Comparison of ENCODE assay signal across 8 cellular contexts in the genomic region with DNA sequence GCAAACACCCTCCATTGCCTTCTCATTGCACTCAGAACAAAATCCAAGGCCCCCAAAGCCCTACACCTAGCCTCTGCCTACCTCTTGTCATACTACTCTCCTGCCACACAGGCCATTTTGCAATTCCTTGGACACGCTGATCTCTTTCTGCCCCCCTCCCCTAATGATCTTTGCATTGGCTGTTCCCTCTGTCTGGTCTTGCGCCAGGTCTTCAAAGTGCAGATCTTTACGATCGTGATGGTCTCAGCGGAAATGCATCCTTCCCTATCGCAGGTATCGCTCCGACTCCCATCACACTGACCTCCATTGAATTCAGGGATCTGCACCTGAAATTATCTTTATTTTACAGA. TPM values are rescaled to one million over a fixed set of nuclear protein-coding genes. Genes with fewer than 3 reads are reported as not detected.
A peak's percentile ranks its signal among the peaks of the same experiment; 100 is the strongest.
DNase-seq lines count a peak whose midpoint lies in the region; ATAC-seq and TF ChIP-seq lines count a peak whose summit lies in the region.

No MANE protein-coding gene starts in this region.

- H3K4me3 ChIP-seq in BJ (ENCODE audit: low read depth, low read length) (peak overlapping the region; percentile 94), LNCaP clone FGC (ENCODE audit: low read depth, low read length) (peak overlapping the region; percentile 78), colonic mucosa (peak overlapping the region; percentile 87)

- TF ChIP-seq CTCF in BJ (IDR thresholded peaks at IDR 0.05; ENCODE audit: insufficient read depth, low read depth, low read length) (no peak), LNCaP clone FGC (IDR thresholded peaks at IDR 0.05; ENCODE audit: control insufficient read depth, extremely low read depth, insufficient read depth) (no peak), colonic mucosa (IDR thresholded peaks at IDR 0.05) (no peak)

- H3K27me3 ChIP-seq in BJ (ENCODE audit: control insufficient read depth, insufficient read depth, low read length) (no peaks in the 10 kb centered on the region), colonic mucosa (no peaks in the 10 kb centered on the region)

- ATAC-seq in natural killer cell treated with Interleukin-12 subunit alpha and Interleukin-12 subunit beta and Interleukin-15 and Interleukin-18, amount 100 ng/mL, for 72 hours: no peak
- ATAC-seq in GM21390 (IDR thresholded peaks at IDR 0.05; ENCODE audit: unreplicated experiment): no peak
- ATAC-seq in HG02571 (IDR thresholded peaks at IDR 0.05; ENCODE audit: unreplicated experiment): no peak

- H3K9ac ChIP-seq in colonic mucosa (ENCODE audit: low read depth in 2 of 2, low read length in 2 of 2): peak overlapping the region; percentile 74 to 83

- CTCF ChIA-PET in BJ (lab: Yijun Ruan, JAX): interaction anchor here (1.1 to 2.5 kb wide), 6 partner anchors 13 to 182 kb away, joined by 3 to 29 read pairs (median 4); a partner anchor contains a TSS

- H3K27ac Mint-ChIP-seq in natural killer cell treated with Interleukin-12 subunit alpha and Interleukin-12 subunit beta and Interleukin-15 and Interleukin-18, amount 100 ng/mL, for 72 hours: peak overlapping the region; percentile 61 to 83

- H3K4me3 Mint-ChIP-seq in natural killer cell treated with Interleukin-12 subunit alpha and Interleukin-12 subunit beta and Interleukin-15 and Interleukin-18, amount 100 ng/mL, for 72 hours: peak overlapping the region; percentile 90

- no peaks in the 10 kb centered on the region for H3K36me3 ChIP-seq in BJ (ENCODE audit: control insufficient read depth, insufficient read depth, low read length)
- no peaks in the 10 kb centered on the region for H3K36me3 ChIP-seq in colonic mucosa

- no peaks in the 10 kb centered on the region for H3K9me3 Mint-ChIP-seq in natural killer cell treated with Interleukin-12 subunit alpha and Interleukin-12 subunit beta and Interleukin-15 and Interleukin-18, amount 100 ng/mL, for 72 hours

- no peak overlapping the region for H3K27ac ChIP-seq in colonic mucosa

- H3K9me3 ChIP-seq in colonic mucosa: no peaks in the 10 kb centered on the region

- POLR2A ChIA-PET in BJ (lab: Charles Lee): no interaction called here

- no peaks in the 10 kb centered on the region for H3K36me3 Mint-ChIP-seq in natural killer cell treated with Interleukin-12 subunit alpha and Interleukin-12 subunit beta and Interleukin-15 and Interleukin-18, amount 100 ng/mL, for 72 hours

- intact Hi-C loops in colonic mucosa (cut with DNase I): loop anchor here (10.0 kb wide), 1 partner anchor 288 kb away; a partner anchor contains a TSS

- H3K27me3 Mint-ChIP-seq in natural killer cell treated with Interleukin-12 subunit alpha and Interleukin-12 subunit beta and Interleukin-15 and Interleukin-18, amount 100 ng/mL, for 72 hours: no peaks in the 10 kb centered on the region

- DNase-seq in BJ (ENCODE audit: low read depth) (no peak), LNCaP clone FGC (ENCODE audit: low read depth) (no peak), colonic mucosa (no peak), NCI-H2029 (lab: John Stamatoyannopoulos, UW) (no peak), activated gamma-delta T cell treated with Interleukin-2 at 50 U/mL for 16 hours (no peak)
- DNase-seq in natural killer cell treated with Interleukin-12 subunit alpha and Interleukin-12 subunit beta and Interleukin-15 and Interleukin-18, amount 100 ng/mL, for 72 hours (ENCODE audit: low spot score): no peak

- H3K4me1 Mint-ChIP-seq in natural killer cell treated with Interleukin-12 subunit alpha and Interleukin-12 subunit beta and Interleukin-15 and Interleukin-18, amount 100 ng/mL, for 72 hours (ENCODE audit: low read depth in 2 of 2): peaks cover 25 to 26% of the 10 kb centered on the region in 2 donors

- H3K4me1 ChIP-seq in colonic mucosa: peaks cover 15% of the 10 kb centered on the region

RNA-seq across cellular contexts. Expression of a gene that starts 0.8 kb away (rescaled TPM):
- 7.3 and 11.6 TPM in 2 replicates for polyA plus RNA-seq in BJ (2011; rRNA removed)
- polyA minus RNA-seq in BJ (2011; rRNA and poly(A)+ RNA removed): 8.1 and 10.0 TPM in 2 replicates
- 1 to 10 TPM; 6.4 to 9.2 TPM for total RNA-seq in colonic mucosa
- 10 to 100 TPM; 10.9 to 14.1 TPM for total RNA-seq in natural killer cell treated with Interleukin-12 subunit alpha and Interleukin-12 subunit beta and Interleukin-15 and Interleukin-18, amount 100 ng/mL, for 72 hours

RNA-seq across cellular contexts. Expression of a gene that starts 6.2 kb away (rescaled TPM):
- polyA plus RNA-seq in BJ (2011; rRNA removed): not detected in 2 replicates
- polyA minus RNA-seq in BJ (2011; rRNA and poly(A)+ RNA removed): not detected in 2 replicates
- total RNA-seq in colonic mucosa: not detected
- not detected for total RNA-seq in natural killer cell treated with Interleukin-12 subunit alpha and Interleukin-12 subunit beta and Interleukin-15 and Interleukin-18, amount 100 ng/mL, for 72 hours

RNA-seq across cellular contexts. Expression of a gene that starts 54.0 kb away (rescaled TPM):
- polyA plus RNA-seq in BJ (2011; rRNA removed): 177 and 181 TPM in 2 replicates
- 94.0 and 168 TPM in 2 replicates for polyA minus RNA-seq in BJ (2011; rRNA and poly(A)+ RNA removed)
- 100 to 1,000 TPM; 477 to 641 TPM for total RNA-seq in colonic mucosa
- total RNA-seq in natural killer cell treated with Interleukin-12 subunit alpha and Interleukin-12 subunit beta and Interleukin-15 and Interleukin-18, amount 100 ng/mL, for 72 hours: 100 to 1,000 TPM; 204 to 261 TPM
